ENCODE assay signal across 7 cellular contexts in the genomic region with DNA sequence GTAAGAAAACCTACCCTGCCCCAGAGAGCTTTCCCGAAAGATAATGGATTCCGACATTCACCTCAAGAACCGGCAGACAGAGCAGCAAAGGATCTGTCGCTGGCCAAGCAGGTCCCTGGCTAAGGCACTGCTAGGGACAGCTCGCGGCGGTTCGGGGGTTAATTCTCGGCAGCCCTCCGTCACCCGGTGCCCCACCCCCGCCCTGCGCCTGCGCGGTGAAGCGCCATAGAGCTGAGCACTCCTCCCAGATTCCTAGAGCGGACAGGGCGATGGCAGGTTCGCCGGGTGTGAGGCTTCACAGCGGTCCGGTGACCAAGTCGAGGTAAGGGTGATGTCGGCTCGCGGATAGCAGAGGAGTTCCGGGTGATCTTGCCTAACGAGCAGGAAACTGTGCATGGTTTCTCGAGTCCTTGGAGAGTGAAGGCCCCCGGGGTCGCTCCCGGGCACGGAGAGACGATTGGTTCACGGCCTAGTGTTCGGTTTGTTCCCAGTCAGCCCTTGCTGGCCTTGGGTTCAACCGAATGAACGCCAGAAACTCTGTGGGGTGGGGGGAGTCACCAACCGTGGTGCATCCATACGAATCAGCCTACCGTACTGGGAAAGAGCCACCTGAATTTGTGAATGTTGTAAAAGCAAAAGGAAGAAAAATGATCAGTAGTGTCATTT.
DNase-seq lines count a peak whose midpoint lies in the region; ATAC-seq, FAIRE-seq and TF ChIP-seq lines count a peak whose summit lies in the region.

Gene ZSCAN30, minus strand, starts transcription at position 160 of the 666 bp plus-strand sequence. CDS start 25,877 bp downstream, outside the sequence.

- H3K4me3 ChIP-seq in retinal pigment epithelial cell (ENCODE audit: low read length), result peak within 1 kb of the TSS; percentile 92

- peak; percentile 97 for FAIRE-seq in GM18507 (lab: Jason Lieb, UNC)

- TF ChIP-seq CTCF in retinal pigment epithelial cell (conservative IDR thresholded peaks at IDR 0.05; ENCODE audit: low read depth, low read length), result no peak

- DNase-seq in GM18507 (ENCODE audit: extremely low spot score, insufficient read length, low read depth) (peak; percentile 87), NCI-H2029 treated with DMSO at 0.1 percent for 48 hours (lab: John Stamatoyannopoulos, UW) (peak; percentile 72), T-helper 9 cell (peak; percentile 93), astrocyte of the hippocampus (ENCODE audit: low read depth, low spot score) (peak; percentile 98), hippocampal formation (lab: John Stamatoyannopoulos, UW) (peak; percentile 92 to 94), retinal pigment epithelial cell (ENCODE audit: low read depth) (peak; percentile 82)

- ATAC-seq in HG02981 (IDR thresholded peaks at IDR 0.05; ENCODE audit: unreplicated experiment), result peak; percentile 92

Comparison
In these comparisons a context has a peak if more than half of its experiments do, and no peak if none do; other contexts are left out.
1. Peak in every context shown above with its lines: DNase-seq, ATAC-seq and H3K4me3 ChIP-seq.